11 cellular contexts compared by ENCODE assay signal in the genomic region with DNA sequence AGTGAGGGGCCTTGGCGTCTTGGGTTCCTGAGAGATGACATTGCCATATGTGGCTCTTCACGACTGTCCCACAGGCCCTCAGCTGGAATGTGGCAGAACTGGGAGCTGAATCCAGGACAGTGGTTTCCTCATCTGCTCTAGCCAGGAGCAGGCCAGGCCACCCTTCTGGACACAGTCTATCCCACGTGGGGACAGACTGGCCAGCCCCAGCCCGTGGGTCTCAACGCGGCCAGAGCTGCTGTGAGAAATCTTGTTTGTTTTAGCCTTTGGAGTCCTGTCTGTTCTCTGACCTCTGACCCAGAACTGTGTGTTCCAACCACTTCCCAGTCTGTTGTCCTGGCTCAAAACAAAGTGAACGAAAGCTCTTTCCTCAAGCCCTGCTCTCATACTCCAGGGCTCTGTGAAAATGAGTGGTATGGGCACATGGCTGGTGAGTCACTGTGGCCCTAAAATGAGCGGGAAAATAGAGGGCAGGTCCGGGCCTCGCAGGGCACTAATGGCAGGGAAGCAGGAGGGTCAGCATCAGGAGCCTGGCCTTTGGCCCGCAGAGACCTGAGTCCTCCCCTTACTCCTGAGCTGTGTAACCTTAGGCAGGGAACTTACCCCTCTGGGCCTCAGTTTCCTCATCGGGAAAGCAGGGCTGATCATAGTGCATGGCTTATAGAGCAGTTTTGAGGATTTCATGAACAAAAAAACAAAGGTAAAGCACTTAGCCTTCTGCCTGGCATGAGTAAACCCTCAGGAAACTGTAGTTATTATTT. TPM values are rescaled to one million over a fixed set of nuclear protein-coding genes. Genes with fewer than 3 reads are reported as not detected.
DNase-seq lines count a peak whose midpoint lies in the region; ATAC-seq and TF ChIP-seq lines count a peak whose summit lies in the region.
"Had no signal": no experiment of that assay in that cellular context is flagged by ENCODE, and none has a peak within 500 bp of the region (broad histone marks: within the 10 kb centered on the region; RNA-seq: fewer than 3 reads in every experiment).

No MANE protein-coding gene starts in this region.

- no peaks in the 10 kb centered on the region for H3K36me3 ChIP-seq in ovary

- DNase-seq in AG04450 (ENCODE audit: low read depth, low spot score): peak; percentile 58
- peak; percentile 96 for DNase-seq in amniotic epithelial cell (ENCODE audit: low read depth)
- DNase-seq in Right ventricle myocardium superior: peak; percentile 89
- peak; percentile 42 to 88 (median 83) for DNase-seq in ovary
- DNase-seq in NCI-H748 (lab: John Stamatoyannopoulos, UW; ENCODE audit: unreplicated experiment): no peak
- DNase-seq in effector memory CD8-positive, alpha-beta T cell: no peak
- no peak for DNase-seq in Ammon's horn (ENCODE audit: low spot score)
- DNase-seq: activated naive CD8-positive, alpha-beta T cell treated with anti-CD3 and anti-CD28 coated beads for 36 hours; CD4-positive, alpha-beta memory T cell; NCI-H187 had no signal

- intact Hi-C loops in Right ventricle myocardium superior (cut with DNase I): no loop called here
- intact Hi-C loops in ovary (cut with DNase I): loop anchor here in 3 of 4 donors (5.0 to 10.0 kb wide), 3 partner anchors 105 to 480 kb away; a partner anchor contains a TSS

- H3K27me3 ChIP-seq in AG04450 (ENCODE audit: control insufficient read depth, insufficient read depth, low read length): no peaks in the 10 kb centered on the region
- no peaks in the 10 kb centered on the region for H3K27me3 ChIP-seq in ovary

- WGBS in ovary, 3 donors: 39 to 44% (median 43%) methylated on average over 12 of the region's 12 CpGs

- H3K9me3 Mint-ChIP-seq in effector memory CD8-positive, alpha-beta T cell: no peaks in the 10 kb centered on the region
- H3K9me3 Mint-ChIP-seq: activated naive CD8-positive, alpha-beta T cell treated with anti-CD3 and anti-CD28 coated beads for 36 hours; CD4-positive, alpha-beta memory T cell had no signal

- H3K36me3 Mint-ChIP-seq in effector memory CD8-positive, alpha-beta T cell (ENCODE audit: insufficient read depth): peaks cover 3% of the 10 kb centered on the region
- H3K36me3 Mint-ChIP-seq: activated naive CD8-positive, alpha-beta T cell treated with anti-CD3 and anti-CD28 coated beads for 36 hours; CD4-positive, alpha-beta memory T cell had no signal

- TF ChIP-seq CTCF in AG04450 (IDR thresholded peaks at IDR 0.05; ENCODE audit: low read depth, low read length) (no peak), ovary (IDR thresholded peaks at IDR 0.05) (no peak)

- no peaks in the 10 kb centered on the region for H3K9me3 ChIP-seq in AG04450 (ENCODE audit: control insufficient read depth, insufficient read depth, low read length)
- no peaks in the 10 kb centered on the region for H3K9me3 ChIP-seq in ovary

- no peak overlapping the region for H3K4me3 ChIP-seq in AG04450 (ENCODE audit: low read depth, low read length)
- no peak overlapping the region for H3K4me3 ChIP-seq in ovary

- TF ChIP-seq POLR2A in ovary (IDR thresholded peaks at IDR 0.05): peak; percentile 21

- H3K4me1 Mint-ChIP-seq in effector memory CD8-positive, alpha-beta T cell (ENCODE audit: low read depth in 2 of 2): peaks cover 0 to 5% of the 10 kb centered on the region in 2 donors

- peaks cover 13% of the 10 kb centered on the region for H3K4me1 ChIP-seq in ovary (ENCODE audit: insufficient read depth)

- peak; percentile 87 for TF ChIP-seq EP300 in ovary (IDR thresholded peaks at IDR 0.05)

- POLR2A ChIA-PET in AG04450 (lab: Yijun Ruan, JAX): interaction anchor here (0.6 to 3.1 kb wide), 7 partner anchors 35 to 577 kb away, joined by 3 to 9 read pairs (median 3); a partner anchor contains a TSS

- ATAC-seq in Right ventricle myocardium superior (ENCODE audit: poor library complexity): peak; percentile 66
- ATAC-seq in HG02623 (IDR thresholded peaks at IDR 0.05; ENCODE audit: unreplicated experiment): no peak
- no peak for ATAC-seq in effector memory CD8-positive, alpha-beta T cell (replicated peaks)

- H3K27me3 Mint-ChIP-seq in effector memory CD8-positive, alpha-beta T cell: peaks cover 0 to 9% of the 10 kb centered on the region in 2 donors

- no peak overlapping the region for H3K27ac Mint-ChIP-seq in effector memory CD8-positive, alpha-beta T cell
- H3K27ac Mint-ChIP-seq: activated naive CD8-positive, alpha-beta T cell treated with anti-CD3 and anti-CD28 coated beads for 36 hours had no signal

- CTCF ChIA-PET in AG04450 (lab: Charles Lee): interaction anchor here (0.7 to 3.4 kb wide), 5 partner anchors 10 to 487 kb away, joined by 3 to 13 read pairs (median 4); no protein-coding TSS in a partner anchor

- H3K27ac ChIP-seq in AG04450 (ENCODE audit: low read depth, low read length) (peak overlapping the region; percentile 100), ovary (peak overlapping the region; percentile 51 to 83)

- H3K4me3 Mint-ChIP-seq in effector memory CD8-positive, alpha-beta T cell: no peak overlapping the region
- H3K4me3 Mint-ChIP-seq: activated naive CD8-positive, alpha-beta T cell treated with anti-CD3 and anti-CD28 coated beads for 36 hours; CD4-positive, alpha-beta memory T cell had no signal

RNA-seq across cellular contexts. Expression of a gene that starts 34.8 kb away (rescaled TPM):
- polyA plus RNA-seq in AG04450 (2011; rRNA removed) (233 and 306 TPM in 2 replicates), ovary (10 to 100 TPM; 16.7 to 35.7 TPM)
- 94.4 and 134 TPM in 2 replicates for polyA minus RNA-seq in AG04450 (2011; rRNA and poly(A)+ RNA removed)
- total RNA-seq in Right ventricle myocardium superior (104 TPM), ovary (10 to 100 TPM in 4 of 7 donors, 1 to 10 TPM in 3; 4.1 to 17.8 (median 11.3) TPM)

Comparison
In these comparisons a context has a peak if more than half of its experiments do, and no peak if none do; other contexts are left out.
1. DNase-seq: peak in AG04450 (single experiment), amniotic epithelial cell (single experiment), Right ventricle myocardium superior (single experiment) and ovary (5 of 5); none in NCI-H748 (single experiment), effector memory CD8-positive, alpha-beta T cell (0 of 3) and Ammon's horn (single experiment).